ENCODE assay signal across 7 cellular contexts in the genomic region with DNA sequence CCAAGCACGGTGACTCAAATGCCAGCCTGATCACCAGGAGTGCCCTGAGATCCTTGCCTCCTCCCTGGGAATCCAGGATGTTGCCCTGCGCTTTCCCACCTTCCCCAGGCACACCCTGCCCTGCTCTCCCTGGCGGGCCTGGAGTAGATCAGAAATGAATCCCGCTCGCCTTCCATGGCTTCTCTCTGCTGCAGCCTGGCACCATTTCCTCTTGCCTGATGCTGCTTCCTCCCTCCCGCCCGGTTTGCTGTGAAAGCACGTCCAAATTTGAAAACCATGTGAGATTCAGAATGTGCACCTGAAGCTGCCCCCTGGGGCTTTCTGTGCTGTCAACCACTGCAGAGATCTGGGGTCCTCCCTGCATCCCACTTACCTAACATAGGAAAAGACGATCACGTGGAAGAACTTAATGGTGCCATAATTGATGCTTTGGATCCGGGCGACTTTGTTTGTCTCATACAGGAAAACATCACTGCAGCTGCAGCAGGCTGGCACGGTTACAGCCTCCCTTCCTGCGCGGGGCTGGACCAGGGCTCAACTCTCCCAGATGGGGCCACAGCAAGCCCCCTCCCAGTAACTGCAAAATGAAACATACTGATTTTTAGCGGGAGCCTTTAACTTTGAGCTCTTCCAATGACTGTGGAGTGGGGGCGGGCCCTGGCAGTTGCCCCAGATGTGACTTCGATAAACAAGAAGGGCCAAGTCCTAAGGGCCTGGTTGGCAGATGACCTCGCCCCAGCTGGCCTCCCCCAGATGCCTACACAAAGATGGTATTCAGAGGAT. TPM values are rescaled to one million over a fixed set of nuclear protein-coding genes. Genes with fewer than 3 reads are reported as not detected.
DNase-seq lines count a peak whose midpoint lies in the region; ATAC-seq, FAIRE-seq and TF ChIP-seq lines count a peak whose summit lies in the region.

No MANE protein-coding gene starts in this region.

- no peak for TF ChIP-seq EP300 in suprapubic skin (IDR thresholded peaks at IDR 0.05)

- H3K4me1 Mint-ChIP-seq in MCF 10A (ENCODE audit: insufficient read depth, unreplicated experiment), result peaks cover 8% of the 10 kb centered on the region

- DNase-seq in H54 (ENCODE audit: insufficient read length, low spot score) (peak; percentile 27), RWPE1 (ENCODE audit: low spot score) (peak; percentile 8), MCF 10A (ENCODE audit: unreplicated experiment) (no peak), lung (ENCODE audit: low spot score) (peak; percentile 39), suprapubic skin (ENCODE audit: low spot score in 2 of 2) (no peak), urothelium cell line (ENCODE audit: low spot score) (no peak)

- ATAC-seq in lung (ENCODE audit: insufficient read depth, low FRiP score) (no peak), HG02571 (IDR thresholded peaks at IDR 0.05; ENCODE audit: unreplicated experiment) (no peak)

- FAIRE-seq in H54 (lab: Jason Lieb, UNC) (no peak), urothelium cell line (lab: Jason Lieb, UNC) (no peak)

- peak overlapping the region; percentile 7 for H3K4me3 Mint-ChIP-seq in MCF 10A (ENCODE audit: unreplicated experiment)

- POLR2A ChIA-PET in RWPE1 (lab: Yijun Ruan, JAX; ENCODE audit: low non-redundant PET) (no interaction called here), MCF 10A (lab: Yijun Ruan, JAX) (no interaction called here)

- H3K4me1 ChIP-seq in lung (ENCODE audit: control insufficient read depth in 2 of 2, insufficient read depth in 2 of 2, low read length in 2 of 2) (no peaks in the 10 kb centered on the region), suprapubic skin (peaks cover 13% of the 10 kb centered on the region)

- H3K27ac ChIP-seq in RWPE1, result no peak overlapping the region
- H3K27ac ChIP-seq in lung (ENCODE audit: low read depth in 1 of 2, low read length in 1 of 2), result no peak overlapping the region
- H3K27ac ChIP-seq in suprapubic skin, result no peak overlapping the region

- H3K27me3 ChIP-seq in lung (ENCODE audit: control insufficient read depth, insufficient read depth), result no peaks in the 10 kb centered on the region
- H3K27me3 ChIP-seq in suprapubic skin, result no peaks in the 10 kb centered on the region

- intact Hi-C loops in MCF 10A (cut with micrococcal nuclease), result no loop called here

- no peak for TF ChIP-seq CTCF in RWPE1 (conservative IDR thresholded peaks at IDR 0.05; ENCODE audit: low read depth)
- TF ChIP-seq CTCF in MCF 10A (IDR thresholded peaks at IDR 0.05; ENCODE audit: unreplicated experiment), result no peak
- no peak for TF ChIP-seq CTCF in lung (IDR thresholded peaks at IDR 0.05; ENCODE audit: control extremely low read depth, extremely low read depth)
- no peak for TF ChIP-seq CTCF in suprapubic skin (IDR thresholded peaks at IDR 0.05)

- TF ChIP-seq POLR2A in H54 (IDR thresholded peaks at IDR 0.05; ENCODE audit: low read depth, low read length) (no peak), suprapubic skin (IDR thresholded peaks at IDR 0.05) (no peak)

- no peaks in the 10 kb centered on the region for H3K9me3 Mint-ChIP-seq in MCF 10A (ENCODE audit: unreplicated experiment)

- H3K27ac Mint-ChIP-seq in MCF 10A (ENCODE audit: low read depth, unreplicated experiment), result no peak overlapping the region

- BruUV-seq in MCF 10A (replicated peaks; lab: Mats Ljungman, UMichigan), result no TSS peak

- WGBS in lung, 2 donors, result 15 to 17% methylated on average over 19 of the region's 19 CpGs
- 15% methylated on average over 19 of the region's 19 CpGs for WGBS in suprapubic skin

- CTCF ChIA-PET in RWPE1 (lab: Yijun Ruan, JAX), result interaction anchor here (0.5 to 0.6 kb wide), 2 partner anchors 338 to 371 kb away, joined by 3 to 4 read pairs; no protein-coding TSS in a partner anchor
- CTCF ChIA-PET in MCF 10A (lab: Yijun Ruan, JAX), result interaction anchor here (0.6 to 1.2 kb wide), 2 partner anchors 10 to 367 kb away, joined by 4 to 5 read pairs; no protein-coding TSS in a partner anchor

- H3K27me3 Mint-ChIP-seq in MCF 10A (ENCODE audit: insufficient read depth, unreplicated experiment), result no peaks in the 10 kb centered on the region

- H3K36me3 ChIP-seq in lung (ENCODE audit: control insufficient read depth in 2 of 2, insufficient read depth in 2 of 2, low read length in 2 of 2), result no peaks in the 10 kb centered on the region
- H3K36me3 ChIP-seq in suprapubic skin, result no peaks in the 10 kb centered on the region

- H3K9me3 ChIP-seq in lung (ENCODE audit: control insufficient read depth in 2 of 2, insufficient read depth in 1 of 2, low read length in 1 of 2) (no peaks in the 10 kb centered on the region), suprapubic skin (no peaks in the 10 kb centered on the region)

- H3K4me3 ChIP-seq in lung (peak overlapping the region; percentile 22), suprapubic skin (peak overlapping the region; percentile 45)

- no peaks in the 10 kb centered on the region for H3K36me3 Mint-ChIP-seq in MCF 10A (ENCODE audit: insufficient read depth, unreplicated experiment)

RNA-seq across cellular contexts. Expression of a gene that starts 24.9 kb away (rescaled TPM):
- total RNA-seq in MCF 10A (2022) (7.3 and 13.4 TPM in 2 replicates), lung (10 to 100 TPM; 23.3 to 30.5 TPM), suprapubic skin (10 to 100 TPM in 3 of 4 donors, 1 to 10 TPM in 1; 7.9 to 16.2 (median 10.6) TPM)
- polyA plus RNA-seq in lung, result 10 to 100 TPM; 15.4 to 24.6 TPM

RNA-seq across cellular contexts. Expression of a gene that starts 50.9 kb away (rescaled TPM):
- total RNA-seq in MCF 10A (2022) (8.5 and 8.7 TPM in 2 replicates), lung (10 to 100 TPM; 15.7 to 43.1 TPM), suprapubic skin (10 to 100 TPM in 1 of 4 donors, 1 to 10 TPM in 3; 4.8 to 15.5 (median 5.3) TPM)
- 1 to 10 TPM; 5.4 to 5.8 TPM for polyA plus RNA-seq in lung

Comparison
In these comparisons a context has a peak if more than half of its experiments do, and no peak if none do; other contexts are left out.
1. DNase-seq: peak in H54 (single experiment), RWPE1 (single experiment) and lung (single experiment); none in MCF 10A (single experiment), suprapubic skin (0 of 2) and urothelium cell line (single experiment).